ENCODE assay signal across 19 cellular contexts in genomic region chr3:196915375-196915774, GRCh38. TPM values are rescaled to one million over a fixed set of nuclear protein-coding genes. Genes with fewer than 3 reads are reported as not detected.
DNase-seq lines count a peak whose midpoint lies in the region; ATAC-seq, FAIRE-seq and TF ChIP-seq lines count a peak whose summit lies in the region.
"Had no signal": no experiment of that assay in that cellular context is flagged by ENCODE, and none has a peak within 500 bp of the region (broad histone marks: within the 10 kb centered on the region; RNA-seq: fewer than 3 reads in every experiment).

No MANE protein-coding gene starts in this region.

- H4K8ac ChIP-seq in mesenchymal stem cell (ENCODE audit: low read length), result no peak overlapping the region

- H2BK5ac ChIP-seq in mesenchymal stem cell (ENCODE audit: low read depth, low read length, poor library complexity, severe bottlenecking), result no peak overlapping the region

- DNase-seq in HepG2 (ENCODE audit: low spot score) (no peak), right lobe of liver (no peak), mesenchymal stem cell (no peak), LoVo (ENCODE audit: low spot score) (no peak)
- no peak for DNase-seq in activated T-cell treated with anti-CD3 and anti-CD28 coated beads, Interleukin-2, amount 50 U/mL, for 1 hour
- DNase-seq: AML-193; Calu3; CD4-positive, alpha-beta T cell; CD8-positive, alpha-beta T cell; DMS79 treated with DMSO at 0.1 percent for 48 hours; GF-D8 had no signal

- TF ChIP-seq POLR2A in HepG2 (IDR thresholded peaks at IDR 0.05; ENCODE audit: insufficient read depth in 1 of 2, low read depth in 2 of 2, low read length in 2 of 2), result no peak
- TF ChIP-seq POLR2A in right lobe of liver (IDR thresholded peaks at IDR 0.05), result no peak

- peaks cover 4 to 14% of the 10 kb centered on the region in 2 experiments for H3K36me3 ChIP-seq in HepG2 (replicated peaks in 1 of 2; ENCODE audit: control insufficient read depth in 1 of 2, insufficient read depth in 2 of 2, low read length in 2 of 2)
- H3K36me3 ChIP-seq in right lobe of liver, result peaks cover 0 to 5% (median 2%) of the 10 kb centered on the region in 4 donors
- peaks cover 15 to 31% of the 10 kb centered on the region in 2 experiments for H3K36me3 ChIP-seq in mesenchymal stem cell (ENCODE audit: control insufficient read depth in 1 of 2, insufficient read depth in 2 of 2, low read depth in 1 of 2, low read length in 2 of 2)

- POLR2A ChIA-PET in HepG2 (lab: Yijun Ruan, JAX), result interaction anchor here (0.9 kb wide), 1 partner anchor 27 kb away, joined by 7 read pairs; the partner anchor contains the start of gene NCBP2

- CTCF ChIA-PET in HepG2 (lab: Yijun Ruan, JAX; ENCODE audit: low intra/inter-chr PET ratio, low total read pairs), result no interaction called here

- H3K9ac ChIP-seq in HepG2 (ENCODE audit: insufficient read depth, low read depth, low read length) (no peak overlapping the region), mesenchymal stem cell (ENCODE audit: low read length) (no peak overlapping the region)
- H3K9ac ChIP-seq: BLaER1 treated with 17β-estradiol and CSF1 and Interleukin-3, amounts not matched to agents 10 nM and 100 nM had no signal

- H3K14ac ChIP-seq in mesenchymal stem cell (ENCODE audit: low read length in 2 of 2), result no peak overlapping the region

- H3K27ac ChIP-seq in HepG2 (ENCODE audit: extremely low read length, insufficient read depth, low read length) (peak overlapping the region; percentile 39), right lobe of liver (no peak overlapping the region), mesenchymal stem cell (ENCODE audit: low read length, poor library complexity, severe bottlenecking) (no peak overlapping the region)
- H3K27ac ChIP-seq: 22Rv1; A549; BLaER1 treated with 17β-estradiol and CSF1 and Interleukin-3, amounts not matched to agents 10 nM and 100 nM; C4-2B had no signal

- H2BK12ac ChIP-seq in mesenchymal stem cell (ENCODE audit: low read length in 2 of 2), result no peak overlapping the region

- ATAC-seq in HepG2, result peak; percentile 21; the same call in 2 of the 3 replicates
- no peak for ATAC-seq in right lobe of liver
- ATAC-seq: A549; CD8-positive, alpha-beta T cell had no signal

- TF ChIP-seq EP300 in HepG2 (IDR thresholded peaks at IDR 0.05; ENCODE audit: low read depth in 2 of 2, low read length in 2 of 2), result no peak
- TF ChIP-seq EP300 in HepG2 (CRISPR knock-in tag; IDR thresholded peaks at IDR 0.05; ENCODE audit: borderline replicate concordance), result no peak

- FAIRE-seq in HepG2 (lab: Jason Lieb, UNC), result no peak
- FAIRE-seq: A549, D721Med, G401.6, GM12891, GM18507 had no signal

- no peaks in the 10 kb centered on the region for H4K20me1 ChIP-seq in HepG2 (ENCODE audit: insufficient read depth, low read length)

- H3K4me3 ChIP-seq in HepG2 (replicated peaks in 1 of 3; ENCODE audit: insufficient read depth in 1 of 3, low read depth in 2 of 3, low read length in 3 of 3), result no peak overlapping the region
- no peak overlapping the region for H3K4me3 ChIP-seq in right lobe of liver
- H3K4me3 ChIP-seq in mesenchymal stem cell (ENCODE audit: insufficient read depth in 1 of 2, low read depth in 1 of 2, low read length in 2 of 2), result no peak overlapping the region
- H3K4me3 ChIP-seq: A549; BLaER1 treated with 17β-estradiol and CSF1 and Interleukin-3, amounts not matched to agents 10 nM and 100 nM had no signal

- H2BK15ac ChIP-seq in mesenchymal stem cell (ENCODE audit: low read depth, poor library complexity, severe bottlenecking), result no peak overlapping the region

- H3K27me3 ChIP-seq in HepG2 (ENCODE audit: control insufficient read depth in 1 of 2, insufficient read depth in 2 of 2, low read length in 2 of 2) (no peaks in the 10 kb centered on the region), right lobe of liver (no peaks in the 10 kb centered on the region), mesenchymal stem cell (ENCODE audit: control insufficient read depth in 1 of 2, insufficient read depth in 1 of 2, low read length in 2 of 2) (no peaks in the 10 kb centered on the region)
- H3K27me3 ChIP-seq: BLaER1 treated with 17β-estradiol and CSF1 and Interleukin-3, amounts not matched to agents 10 nM and 100 nM had no signal

- TF ChIP-seq CTCF in HepG2 (CRISPR knock-in tag; IDR thresholded peaks at IDR 0.05), result no peak
- TF ChIP-seq CTCF in right lobe of liver (IDR thresholded peaks at IDR 0.05), result no peak

- H2AFZ ChIP-seq in HepG2 (ENCODE audit: low read length) (no peak overlapping the region), mesenchymal stem cell (ENCODE audit: low read depth, low read length) (no peak overlapping the region)

- H3K4me2 ChIP-seq in HepG2 (ENCODE audit: low read depth, low read length), result no peak overlapping the region
- no peak overlapping the region for H3K4me2 ChIP-seq in mesenchymal stem cell (ENCODE audit: low read length, poor library complexity, severe bottlenecking)
- H3K4me2 ChIP-seq: A549; BLaER1 treated with 17β-estradiol and CSF1 and Interleukin-3, amounts not matched to agents 10 nM and 100 nM had no signal

- no peak for TF ChIP-seq RAD21 in HepG2 (CRISPR knock-in tag; IDR thresholded peaks at IDR 0.05)

- no peak overlapping the region for H2BK120ac ChIP-seq in mesenchymal stem cell (ENCODE audit: low read depth, low read length)

- no peak overlapping the region for H3K4ac ChIP-seq in mesenchymal stem cell (ENCODE audit: low read depth in 1 of 2, low read length in 2 of 2)

- in situ Hi-C loops in HepG2 (cut with HindIII; ENCODE audit: extremely low pct_ligation_motif_present, low pct_unique_long_range_greater_than_20kb), result no loop called here

- no peaks in the 10 kb centered on the region for H3K9me3 ChIP-seq in HepG2 (ENCODE audit: low read length)
- no peaks in the 10 kb centered on the region for H3K9me3 ChIP-seq in right lobe of liver
- no peaks in the 10 kb centered on the region for H3K9me3 ChIP-seq in mesenchymal stem cell (ENCODE audit: control insufficient read depth, low read length)

- BruUV-seq in HepG2 (replicated peaks; lab: Mats Ljungman, UMichigan), result no TSS peak

- intact Hi-C loops in HepG2 (cut with micrococcal nuclease; ENCODE audit: unreplicated experiment) (no loop called here), right lobe of liver (cut with DNase I) (no loop called here)

- 95% methylated on average over 3 of the region's 3 CpGs for WGBS in HepG2 (ENCODE audit: low lambda C conversion rate)
- WGBS in right lobe of liver (ENCODE audit: insufficient coverage, low coverage, low lambda C conversion rate, missing lambda C conversion rate), result 94% methylated on average over 3 of the region's 3 CpGs
- 100% methylated on average over 2 of the region's 3 CpGs for WGBS in mesenchymal stem cell

- H3K23ac ChIP-seq in mesenchymal stem cell (ENCODE audit: low read length in 2 of 2), result no peak overlapping the region

- no peak overlapping the region for H2AK5ac ChIP-seq in mesenchymal stem cell (ENCODE audit: low read length, severe bottlenecking)

- H3K18ac ChIP-seq in mesenchymal stem cell (ENCODE audit: low read depth in 1 of 2, low read length in 2 of 2), result no peak overlapping the region

- H4K91ac ChIP-seq in mesenchymal stem cell (ENCODE audit: low read length), result peak overlapping the region; percentile 46

- peaks cover 12% of the 10 kb centered on the region for H3K4me1 ChIP-seq in HepG2 (ENCODE audit: insufficient read depth, low read length)
- no peaks in the 10 kb centered on the region for H3K4me1 ChIP-seq in right lobe of liver
- no peaks in the 10 kb centered on the region for H3K4me1 ChIP-seq in mesenchymal stem cell (ENCODE audit: control insufficient read depth, insufficient read depth, low read depth, low read length)
- H3K4me1 ChIP-seq: A549 had no signal

- peaks cover 2% of the 10 kb centered on the region for H3K79me1 ChIP-seq in mesenchymal stem cell (replicated peaks; ENCODE audit: low read length, poor library complexity, severe bottlenecking)

- H3K79me2 ChIP-seq in HepG2 (ENCODE audit: insufficient read depth, low read length), result no peaks in the 10 kb centered on the region

RNA-seq across cellular contexts. Expression of gene NCBP2, which starts 27.0 kb away (rescaled TPM):
- total RNA-seq in HepG2 (2016; rRNA removed; fragmentation: Illumina TruSeq; extraction: Trizol) (58.7 and 69.2 TPM in 2 replicates), right lobe of liver (10 to 100 TPM; 12.9 to 24.6 (median 19.1) TPM)
- 14.8 and 15.0 TPM in 2 replicates for total RNA-seq in HepG2 (2016; cell fraction: cytosol; rRNA removed; fragmentation: Illumina TruSeq; extraction: Trizol; ENCODE audit: low read depth)
- total RNA-seq in HepG2 (2016; cell fraction: insoluble cytoplasmic fraction; rRNA removed; fragmentation: Illumina TruSeq; extraction: Trizol), result 59.9 and 75.2 TPM in 2 replicates
- 28.9 and 32.1 TPM in 2 replicates for total RNA-seq in HepG2 (2016; cell fraction: membrane; rRNA removed; fragmentation: Illumina TruSeq; extraction: Trizol)
- 32.0 and 37.9 TPM in 2 replicates for total RNA-seq in HepG2 (2016; cell fraction: nucleus; rRNA removed; fragmentation: Illumina TruSeq; extraction: Trizol)
- 78.5 and 95.5 TPM in 2 replicates for polyA plus RNA-seq in HepG2 (2011; rRNA removed)
- 55.6 and 71.5 TPM in 2 replicates for polyA plus RNA-seq in HepG2 (2011; cell fraction: cytosol; rRNA removed)
- 68.9 and 76.8 TPM in 2 replicates for polyA plus RNA-seq in HepG2 (2011; cell fraction: nucleus; rRNA removed)
- 143 and 171 TPM in 2 replicates for polyA plus RNA-seq in HepG2 (2012)
- 10.8 and 12.4 TPM in 2 replicates for polyA plus RNA-seq in HepG2 (2016; cell fraction: cytosol; fragmentation: Illumina TruSeq; extraction: Trizol; ENCODE audit: low read depth)
- polyA plus RNA-seq in HepG2 (2016; cell fraction: insoluble cytoplasmic fraction; fragmentation: Illumina TruSeq; extraction: Trizol; ENCODE audit: low read depth), result 79.7 and 83.7 TPM in 2 replicates
- polyA plus RNA-seq in HepG2 (2016; cell fraction: membrane; fragmentation: Illumina TruSeq; extraction: Trizol; ENCODE audit: low read depth), result 23.3 and 24.5 TPM in 2 replicates
- polyA plus RNA-seq in HepG2 (2016; cell fraction: nucleus; fragmentation: Illumina TruSeq; extraction: Trizol; ENCODE audit: insufficient read depth, low read depth), result 76.1 and 83.0 TPM in 2 replicates
- 20.6 and 28.7 TPM in 2 replicates for polyA minus RNA-seq in HepG2 (2011; rRNA and poly(A)+ RNA removed; ENCODE audit: low replicate concordance)
- 26.5 and 26.6 TPM in 2 replicates for polyA minus RNA-seq in HepG2 (2011; cell fraction: cytosol; rRNA and poly(A)+ RNA removed)
- 50.9 and 51.7 TPM in 2 replicates for polyA minus RNA-seq in HepG2 (2011; cell fraction: nucleus; rRNA and poly(A)+ RNA removed)
- 66.7 TPM for polyA plus RNA-seq in mesenchymal stem cell (2013, experiment 1 of 2)
- 67.4 TPM for polyA plus RNA-seq in mesenchymal stem cell (2013, experiment 2 of 2)

RNA-seq across cellular contexts. Expression of gene SENP5, which starts 47.7 kb away (rescaled TPM):
- total RNA-seq in HepG2 (2016; rRNA removed; fragmentation: Illumina TruSeq; extraction: Trizol), result 30.9 and 45.2 TPM in 2 replicates
- total RNA-seq in HepG2 (2016; cell fraction: cytosol; rRNA removed; fragmentation: Illumina TruSeq; extraction: Trizol; ENCODE audit: low read depth), result 9.7 and 12.6 TPM in 2 replicates
- 30.3 and 40.5 TPM in 2 replicates for total RNA-seq in HepG2 (2016; cell fraction: insoluble cytoplasmic fraction; rRNA removed; fragmentation: Illumina TruSeq; extraction: Trizol)
- total RNA-seq in HepG2 (2016; cell fraction: membrane; rRNA removed; fragmentation: Illumina TruSeq; extraction: Trizol), result 24.2 and 24.5 TPM in 2 replicates
- total RNA-seq in HepG2 (2016; cell fraction: nucleus; rRNA removed; fragmentation: Illumina TruSeq; extraction: Trizol), result 34.9 and 40.2 TPM in 2 replicates
- 17.6 and 18.7 TPM in 2 replicates for polyA plus RNA-seq in HepG2 (2011; rRNA removed)
- polyA plus RNA-seq in HepG2 (2011; cell fraction: cytosol; rRNA removed), result 5.6 and 8.4 TPM in 2 replicates
- polyA plus RNA-seq in HepG2 (2011; cell fraction: nucleus; rRNA removed), result 14.6 and 18.5 TPM in 2 replicates
- polyA plus RNA-seq in HepG2 (2012), result 12.5 and 13.3 TPM in 2 replicates
- 4.8 and 5.6 TPM in 2 replicates for polyA plus RNA-seq in HepG2 (2016; cell fraction: cytosol; fragmentation: Illumina TruSeq; extraction: Trizol; ENCODE audit: low read depth)
- 17.3 and 18.0 TPM in 2 replicates for polyA plus RNA-seq in HepG2 (2016; cell fraction: insoluble cytoplasmic fraction; fragmentation: Illumina TruSeq; extraction: Trizol; ENCODE audit: low read depth)
- 7.5 and 10.0 TPM in 2 replicates for polyA plus RNA-seq in HepG2 (2016; cell fraction: membrane; fragmentation: Illumina TruSeq; extraction: Trizol; ENCODE audit: low read depth)
- polyA plus RNA-seq in HepG2 (2016; cell fraction: nucleus; fragmentation: Illumina TruSeq; extraction: Trizol; ENCODE audit: insufficient read depth, low read depth), result 28.9 and 29.5 TPM in 2 replicates
- polyA minus RNA-seq in HepG2 (2011; rRNA and poly(A)+ RNA removed; ENCODE audit: low replicate concordance), result 106 and 135 TPM in 2 replicates
- 35.1 and 39.0 TPM in 2 replicates for polyA minus RNA-seq in HepG2 (2011; cell fraction: cytosol; rRNA and poly(A)+ RNA removed)
- polyA minus RNA-seq in HepG2 (2011; cell fraction: nucleus; rRNA and poly(A)+ RNA removed), result 52.5 and 54.3 TPM in 2 replicates
- 10 to 100 TPM; 13.0 to 21.9 (median 15.3) TPM for total RNA-seq in right lobe of liver
- 24.3 TPM for polyA plus RNA-seq in mesenchymal stem cell (2013, experiment 1 of 2)
- polyA plus RNA-seq in mesenchymal stem cell (2013, experiment 2 of 2), result 25.3 TPM

RNA-seq across cellular contexts. Expression of gene PIGZ, which starts 53.3 kb away (rescaled TPM):
- 2.2 and 4.7 TPM in 2 replicates for total RNA-seq in HepG2 (2016; rRNA removed; fragmentation: Illumina TruSeq; extraction: Trizol)
- total RNA-seq in HepG2 (2016; cell fraction: cytosol; rRNA removed; fragmentation: Illumina TruSeq; extraction: Trizol; ENCODE audit: low read depth), result 4.8 and 7.9 TPM in 2 replicates
- total RNA-seq in HepG2 (2016; cell fraction: insoluble cytoplasmic fraction; rRNA removed; fragmentation: Illumina TruSeq; extraction: Trizol), result 1.9 and 4.8 TPM in 2 replicates
- total RNA-seq in HepG2 (2016; cell fraction: membrane; rRNA removed; fragmentation: Illumina TruSeq; extraction: Trizol), result 3.9 and 5.7 TPM in 2 replicates
- 3.7 and 5.7 TPM in 2 replicates for total RNA-seq in HepG2 (2016; cell fraction: nucleus; rRNA removed; fragmentation: Illumina TruSeq; extraction: Trizol)
- 60.5 and 75.7 TPM in 2 replicates for polyA plus RNA-seq in HepG2 (2011; rRNA removed)
- 43.3 TPM in 2 replicates for polyA plus RNA-seq in HepG2 (2011; cell fraction: cytosol; rRNA removed)
- polyA plus RNA-seq in HepG2 (2011; cell fraction: nucleus; rRNA removed), result 156 and 196 TPM in 2 replicates
- 56.2 and 56.6 TPM in 2 replicates for polyA plus RNA-seq in HepG2 (2012)
- 6.6 and 6.7 TPM in 2 replicates for polyA plus RNA-seq in HepG2 (2016; cell fraction: cytosol; fragmentation: Illumina TruSeq; extraction: Trizol; ENCODE audit: low read depth)
- 3.7 and 4.6 TPM in 2 replicates for polyA plus RNA-seq in HepG2 (2016; cell fraction: insoluble cytoplasmic fraction; fragmentation: Illumina TruSeq; extraction: Trizol; ENCODE audit: low read depth)
- polyA plus RNA-seq in HepG2 (2016; cell fraction: membrane; fragmentation: Illumina TruSeq; extraction: Trizol; ENCODE audit: low read depth), result 5.4 and 6.6 TPM in 2 replicates
- polyA plus RNA-seq in HepG2 (2016; cell fraction: nucleus; fragmentation: Illumina TruSeq; extraction: Trizol; ENCODE audit: insufficient read depth, low read depth), result 16.4 and 17.2 TPM in 2 replicates
- 0.58 and 57.9 TPM in 2 replicates for polyA minus RNA-seq in HepG2 (2011; rRNA and poly(A)+ RNA removed; ENCODE audit: low replicate concordance)
- polyA minus RNA-seq in HepG2 (2011; cell fraction: cytosol; rRNA and poly(A)+ RNA removed), result 15.7 and 18.4 TPM in 2 replicates
- polyA minus RNA-seq in HepG2 (2011; cell fraction: nucleus; rRNA and poly(A)+ RNA removed), result 38.0 and 53.5 TPM in 2 replicates
- 1 to 10 TPM; 1.2 to 2.8 (median 2.4) TPM for total RNA-seq in right lobe of liver
- polyA plus RNA-seq in mesenchymal stem cell (2013, experiment 1 of 2), result 1.0 TPM
- polyA plus RNA-seq in mesenchymal stem cell (2013, experiment 2 of 2), result 1.2 TPM
- total RNA-seq: CD8-positive, alpha-beta T cell had no signal
